In the genomic region with DNA sequence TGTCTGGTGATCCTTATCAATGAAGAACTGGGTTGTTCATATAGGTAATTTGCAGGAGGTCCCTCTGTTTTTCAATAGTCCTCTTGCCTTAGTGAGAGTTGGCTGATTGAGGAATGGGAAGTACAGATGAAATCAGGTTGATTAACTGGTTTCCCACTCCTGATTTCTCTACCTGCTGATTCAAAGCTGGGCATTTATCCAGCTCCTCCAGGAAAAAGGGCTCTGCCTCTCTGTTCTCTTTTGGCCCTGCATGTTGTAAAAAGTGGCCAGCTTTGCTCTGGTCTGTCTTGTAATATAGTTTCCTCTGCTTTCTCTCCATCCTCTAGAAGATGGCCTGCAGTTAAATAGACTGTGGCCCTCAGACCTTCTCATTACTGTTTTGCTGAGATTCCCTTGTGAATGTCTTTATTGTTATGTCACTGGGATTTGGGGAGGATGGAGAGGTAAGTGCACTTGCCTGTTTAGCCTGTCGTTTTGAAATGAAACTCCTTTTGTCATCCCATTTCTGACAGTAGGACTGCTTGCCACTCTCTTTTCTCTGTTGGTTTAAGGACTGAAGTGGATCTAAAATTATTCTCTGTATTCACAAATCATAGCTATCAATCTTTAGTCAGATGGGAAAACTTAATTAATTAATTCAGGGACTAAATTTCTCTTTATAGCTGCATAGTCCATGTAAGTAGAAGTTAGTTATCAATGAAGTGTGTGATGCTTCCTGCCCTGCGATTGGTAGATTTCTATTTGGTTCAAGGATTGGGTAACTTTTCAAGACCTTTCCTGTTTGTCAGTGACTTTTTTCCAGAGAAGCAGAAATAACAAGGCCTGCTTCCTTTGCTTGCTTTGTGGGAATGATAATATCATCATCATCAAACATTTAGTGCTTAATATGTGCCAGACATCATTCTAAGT, we compare ENCODE assay signal across 1 cellular context.
TF ChIP-seq lines count a peak whose summit lies in the region.

No MANE protein-coding gene starts in this region.

TF ChIP-seq in HepG2, 621 proteins besides CTCF, POLR2A, EP300 and RAD21:
- TF ChIP-seq TRIM24 (CRISPR knock-in tag; IDR thresholded peaks at IDR 0.05) (no peak), ZBTB7B (CRISPR knock-in tag; IDR thresholded peaks at IDR 0.05) (no peak), BRD4 (CRISPR knock-in tag; IDR thresholded peaks at IDR 0.05) (no peak), AHR (CRISPR knock-in tag; IDR thresholded peaks at IDR 0.05) (no peak), TBL1XR1 (IDR thresholded peaks at IDR 0.05; ENCODE audit: borderline replicate concordance, low read length, partially characterized antibody) (no peak), ZNF335 (CRISPR knock-in tag; IDR thresholded peaks at IDR 0.05) (no peak), KDM4B (CRISPR knock-in tag; IDR thresholded peaks at IDR 0.05) (no peak), ZNF879 (CRISPR knock-in tag; IDR thresholded peaks at IDR 0.05) (no peak), NONO (IDR thresholded peaks at IDR 0.05) (no peak), NONO (CRISPR knock-in tag; conservative IDR thresholded peaks at IDR 0.05) (no peak), DNMT1 (CRISPR knock-in tag; IDR thresholded peaks at IDR 0.05) (no peak)
- TF ChIP-seq, protein P1, sequence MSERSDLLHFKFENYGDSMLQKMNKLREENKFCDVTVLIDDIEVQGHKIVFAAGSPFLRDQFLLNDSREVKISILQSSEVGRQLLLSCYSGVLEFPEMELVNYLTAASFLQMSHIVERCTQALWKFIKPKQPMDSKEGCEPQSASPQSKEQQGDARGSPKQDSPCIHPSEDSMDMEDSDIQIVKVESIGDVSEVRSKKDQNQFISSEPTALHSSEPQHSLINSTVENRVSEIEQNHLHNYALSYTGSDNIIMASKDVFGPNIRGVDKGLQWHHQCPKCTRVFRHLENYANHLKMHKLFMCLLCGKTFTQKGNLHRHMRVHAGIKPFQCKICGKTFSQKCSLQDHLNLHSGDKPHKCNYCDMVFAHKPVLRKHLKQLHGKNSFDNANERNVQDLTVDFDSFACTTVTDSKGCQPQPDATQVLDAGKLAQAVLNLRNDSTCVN (CRISPR knock-in tag; IDR thresholded peaks at IDR 0.05; ENCODE audit: borderline replicate concordance): no peak
- TF ChIP-seq, protein P2, sequence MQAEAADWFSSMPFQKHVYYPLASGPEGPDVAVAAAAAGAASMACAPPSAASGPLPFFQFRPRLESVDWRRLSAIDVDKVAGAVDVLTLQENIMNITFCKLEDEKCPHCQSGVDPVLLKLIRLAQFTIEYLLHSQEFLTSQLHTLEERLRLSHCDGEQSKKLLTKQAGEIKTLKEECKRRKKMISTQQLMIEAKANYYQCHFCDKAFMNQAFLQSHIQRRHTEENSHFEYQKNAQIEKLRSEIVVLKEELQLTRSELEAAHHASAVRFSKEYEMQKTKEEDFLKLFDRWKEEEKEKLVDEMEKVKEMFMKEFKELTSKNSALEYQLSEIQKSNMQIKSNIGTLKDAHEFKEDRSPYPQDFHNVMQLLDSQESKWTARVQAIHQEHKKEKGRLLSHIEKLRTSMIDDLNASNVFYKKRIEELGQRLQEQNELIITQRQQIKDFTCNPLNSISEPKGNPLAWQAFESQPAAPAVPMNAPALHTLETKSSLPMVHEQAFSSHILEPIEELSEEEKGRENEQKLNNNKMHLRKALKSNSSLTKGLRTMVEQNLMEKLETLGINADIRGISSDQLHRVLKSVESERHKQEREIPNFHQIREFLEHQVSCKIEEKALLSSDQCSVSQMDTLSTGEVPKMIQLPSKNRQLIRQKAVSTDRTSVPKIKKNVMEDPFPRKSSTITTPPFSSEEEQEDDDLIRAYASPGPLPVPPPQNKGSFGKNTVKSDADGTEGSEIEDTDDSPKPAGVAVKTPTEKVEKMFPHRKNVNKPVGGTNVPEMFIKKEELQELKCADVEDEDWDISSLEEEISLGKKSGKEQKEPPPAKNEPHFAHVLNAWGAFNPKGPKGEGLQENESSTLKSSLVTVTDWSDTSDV (CRISPR knock-in tag; IDR thresholded peaks at IDR 0.05): no peak
- TF ChIP-seq, protein P3, sequence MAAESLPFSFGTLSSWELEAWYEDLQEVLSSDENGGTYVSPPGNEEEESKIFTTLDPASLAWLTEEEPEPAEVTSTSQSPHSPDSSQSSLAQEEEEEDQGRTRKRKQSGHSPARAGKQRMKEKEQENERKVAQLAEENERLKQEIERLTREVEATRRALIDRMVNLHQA (CRISPR knock-in tag; IDR thresholded peaks at IDR 0.05): no peak
